ENCODE assay signal across 8 cellular contexts in genomic region chr14:24430143-24430681, GRCh38. TPM values are rescaled to one million over a fixed set of nuclear protein-coding genes. Genes with fewer than 3 reads are reported as not detected.
A peak's percentile ranks its signal among the peaks of the same experiment; 100 is the strongest.
DNase-seq lines count a peak whose midpoint lies in the region; ATAC-seq and TF ChIP-seq lines count a peak whose summit lies in the region.

No MANE protein-coding gene starts in this region.

- CTCF ChIA-PET in CD4-positive, alpha-beta memory T cell (lab: Charles Lee; ENCODE audit: partially characterized antibody) = interaction anchor here (1.0 to 24.1 kb wide), 17 partner anchors 10 to 372 kb away, joined by 3 to 791 read pairs (median 15); partner anchors contain the start of genes ADCY4, CIDEB, DHRS1 and LTB4R
- CTCF ChIA-PET in Panc1 (lab: Charles Lee) = interaction anchor here (2.9 to 3.0 kb wide), 2 partner anchors 64 to 97 kb away, joined by 28 to 46 read pairs; no protein-coding TSS in a partner anchor

- H3K4me1 ChIP-seq in CD4-positive, alpha-beta memory T cell (ENCODE audit: insufficient read depth, low read length) = peaks cover 66% of the 10 kb centered on the region
- peaks cover 8% of the 10 kb centered on the region for H3K4me1 ChIP-seq in Panc1 (ENCODE audit: control insufficient read depth, insufficient read depth, low read length)
- peaks cover 12 to 56% (median 40%) of the 10 kb centered on the region in 9 donors for H3K4me1 ChIP-seq in heart right ventricle
- peaks cover 18% of the 10 kb centered on the region for H3K4me1 ChIP-seq in prostate gland (replicated peaks)

- peaks cover 0 to 2% (median 0%) of the 10 kb centered on the region in 8 donors for H3K9me3 Mint-ChIP-seq in CD4-positive, alpha-beta memory T cell

- peak overlapping the region; percentile 93 for H3K27ac ChIP-seq in CD4-positive, alpha-beta memory T cell (ENCODE audit: low read depth, low read length)
- H3K27ac ChIP-seq in Panc1 (ENCODE audit: low read length) = peak overlapping the region; percentile 91
- H3K27ac ChIP-seq in adipose tissue (ENCODE audit: low read depth, low read length) = peak overlapping the region; percentile 98
- peak overlapping the region; percentile 91 to 99 (median 97) for H3K27ac ChIP-seq in heart right ventricle
- peak overlapping the region; percentile 95 to 96 for H3K27ac ChIP-seq in prostate gland

- TF ChIP-seq POLR2A in prostate gland (IDR thresholded peaks at IDR 0.05) = no peak

- peak; percentile 51 to 74 (median 57) for DNase-seq in CD4-positive, alpha-beta memory T cell
- DNase-seq in Panc1 (ENCODE audit: low read depth, low spot score) (no peak), heart right ventricle (peak; percentile 86), prostate gland (ENCODE audit: low spot score) (peak; percentile 44), SKM-1 treated with dmso at 0.1 percent for 144 hours (lab: John Stamatoyannopoulos, UW; ENCODE audit: unreplicated experiment) (no peak)

- TF ChIP-seq CTCF in Panc1 (IDR thresholded peaks at IDR 0.05) (no peak), heart right ventricle (IDR thresholded peaks at IDR 0.05) (no peak), prostate gland (IDR thresholded peaks at IDR 0.05) (no peak)

- no peaks in the 10 kb centered on the region for H3K9me3 ChIP-seq in CD4-positive, alpha-beta memory T cell (ENCODE audit: control insufficient read depth in 1 of 2, low read length in 2 of 2)
- H3K9me3 ChIP-seq in Panc1 (ENCODE audit: control insufficient read depth, insufficient read depth, low read depth, low read length) (no peaks in the 10 kb centered on the region), heart right ventricle (no peaks in the 10 kb centered on the region), prostate gland (no peaks in the 10 kb centered on the region)

- in situ Hi-C loops in Panc1 (cut with HindIII; ENCODE audit: low pct_unique_long_range_greater_than_20kb, low sequenced_read_pairs) = loop anchor here (10.0 kb wide), 1 partner anchor 95 kb away; the partner anchor contains the start of genes ADCY4 and RIPK3

- no peaks in the 10 kb centered on the region for H3K27me3 ChIP-seq in CD4-positive, alpha-beta memory T cell (ENCODE audit: insufficient read depth, low read length)
- no peaks in the 10 kb centered on the region for H3K27me3 ChIP-seq in Panc1 (ENCODE audit: control insufficient read depth, insufficient read depth, low read length)
- H3K27me3 ChIP-seq in heart right ventricle = no peaks in the 10 kb centered on the region
- H3K27me3 ChIP-seq in prostate gland (replicated peaks; ENCODE audit: insufficient read depth) = no peaks in the 10 kb centered on the region

- peak overlapping the region; percentile 84 to 98 (median 96) for H3K27ac Mint-ChIP-seq in CD4-positive, alpha-beta memory T cell

- peak overlapping the region; percentile 90 to 95 (median 92) for H3K4me3 Mint-ChIP-seq in CD4-positive, alpha-beta memory T cell

- POLR2A ChIA-PET in CD4-positive, alpha-beta memory T cell (lab: Charles Lee; ENCODE audit: partially characterized antibody) = interaction anchor here (0.6 to 11.1 kb wide), 49 partner anchors 8 to 1867 kb away, joined by 3 to 361 read pairs (median 5); partner anchors contain the start of genes ADCY4, CHMP4A, DCAF11 and DHRS1
- POLR2A ChIA-PET in Panc1 (lab: Charles Lee) = interaction anchor here (0.6 to 0.9 kb wide), 3 partner anchors 12 to 104 kb away, joined by 3 to 20 read pairs (median 3); no protein-coding TSS in a partner anchor

- H3K4me1 Mint-ChIP-seq in CD4-positive, alpha-beta memory T cell = peaks cover 35 to 68% (median 49%) of the 10 kb centered on the region in 4 donors

- no TSS peak for BruUV-seq in Panc1 (replicated peaks; lab: Mats Ljungman, UMichigan)

- H3K36me3 ChIP-seq in CD4-positive, alpha-beta memory T cell (ENCODE audit: insufficient read depth, low read length) = peaks cover 24% of the 10 kb centered on the region
- H3K36me3 ChIP-seq in Panc1 (ENCODE audit: control insufficient read depth, insufficient read depth, low read length) (peaks cover 6% of the 10 kb centered on the region), heart right ventricle (peaks cover 0 to 44% (median 24%) of the 10 kb centered on the region in 9 donors), prostate gland (no peaks in the 10 kb centered on the region)

- intact Hi-C loops in CD4-positive, alpha-beta memory T cell (cut with micrococcal nuclease) = loop anchor here (5.0 kb wide), 3 partner anchors 118 to 863 kb away; partner anchors contain the start of genes AP1G2, LTB4R and LTB4R2
- intact Hi-C loops in Panc1 (cut with micrococcal nuclease; ENCODE audit: unreplicated experiment) (loop anchor here (2.0 kb wide), 1 partner anchor 97 kb away; no protein-coding TSS in a partner anchor), heart right ventricle (cut with DNase I) (loop anchor here in 9 of 10 donors (1.0 to 10.0 kb wide), 7 partner anchors 63 to 195 kb away; partner anchors contain the start of genes TINF2 (in 4 of the 9), GMPR2 (in 1 of the 9), NEDD8 (in 1 of the 9) and NFATC4 (in 1 of the 9)), prostate gland (cut with DNase I) (no loop called here)

- no peaks in the 10 kb centered on the region for H3K27me3 Mint-ChIP-seq in CD4-positive, alpha-beta memory T cell

- H3K4me3 ChIP-seq in CD4-positive, alpha-beta memory T cell (ENCODE audit: low read length in 2 of 2) = peak overlapping the region; percentile 87 to 97
- peak overlapping the region; percentile 74 to 84 for H3K4me3 ChIP-seq in Panc1 (ENCODE audit: low read depth in 2 of 2, low read length in 2 of 2)
- peak overlapping the region; percentile 74 to 95 (median 80) for H3K4me3 ChIP-seq in heart right ventricle
- H3K4me3 ChIP-seq in prostate gland = peak overlapping the region; percentile 49 to 68

- WGBS in adipose tissue, 3 donors = 0 to 1% (median 0%) methylated on average over 13 to 28 of the region's 28 CpGs
- WGBS in heart right ventricle, 2 donors = 0% methylated on average over 26 to 28 of the region's 28 CpGs
- whole genome bisulfite sequencing in prostate gland = under 1% methylated on average over 23 of the region's 28 CpGs

- peaks cover 20 to 40% of the 10 kb centered on the region in 2 donors for H3K36me3 Mint-ChIP-seq in CD4-positive, alpha-beta memory T cell

- ATAC-seq in GM19025 (IDR thresholded peaks at IDR 0.05; ENCODE audit: low read depth, unreplicated experiment) (peak; percentile 71), HG03139 (IDR thresholded peaks at IDR 0.05; ENCODE audit: unreplicated experiment) (peak; percentile 47), Panc1 (peak; percentile 91), heart right ventricle (peak; percentile 77 to 89 (median 85))

RNA-seq across cellular contexts. Expression of gene KHNYN, which starts 0.5 kb away (rescaled TPM):
- 100 to 1,000 TPM; 137 to 142 TPM for total RNA-seq in CD4-positive, alpha-beta memory T cell
- 10 to 100 TPM; 11.6 to 21.4 TPM for polyA plus RNA-seq in CD4-positive, alpha-beta memory T cell
- total RNA-seq in Panc1 (2021; ENCODE audit: unreplicated experiment) (37.6 TPM), heart right ventricle (10 to 100 TPM; 14.3 to 30.1 (median 17.9) TPM), prostate gland (10 to 100 TPM; 57.0 to 91.2 TPM)
- polyA plus RNA-seq in Panc1 (2012; ENCODE audit: insufficient read length) = 31.2 TPM
- polyA plus RNA-seq in adipose tissue (10 to 100 TPM; 17.9 to 29.2 (median 24.5) TPM), heart right ventricle (10 to 100 TPM; 14.0 to 20.9 TPM)

RNA-seq across cellular contexts. Expression of gene CBLN3, which starts 0.7 kb away (rescaled TPM):
- 1 to 10 TPM; 3.8 to 6.1 TPM for total RNA-seq in CD4-positive, alpha-beta memory T cell
- under 1 TPM in 1 of 2 donors, not detected in 1; 0.41 TPM for polyA plus RNA-seq in CD4-positive, alpha-beta memory T cell
- total RNA-seq in Panc1 (2021; ENCODE audit: unreplicated experiment) = 1.0 TPM
- 1.6 TPM for polyA plus RNA-seq in Panc1 (2012; ENCODE audit: insufficient read length)
- 1 to 10 TPM in 2 of 3 donors, under 1 TPM in 1; 0.89 to 4.3 (median 3.0) TPM for polyA plus RNA-seq in adipose tissue
- total RNA-seq in heart right ventricle = 1 to 10 TPM in 4 of 10 donors, under 1 TPM in 6; 0.24 to 2.5 (median 0.80) TPM
- polyA plus RNA-seq in heart right ventricle = 1 to 10 TPM; 1.0 to 1.8 TPM
- 10 to 100 TPM in 1 of 2 donors, 1 to 10 TPM in 1; 2.4 to 11.1 TPM for total RNA-seq in prostate gland

RNA-seq across cellular contexts. Expression of gene SDR39U1, which starts 12.4 kb away (rescaled TPM):
- total RNA-seq in CD4-positive, alpha-beta memory T cell = 100 to 1,000 TPM; 102 to 109 TPM
- polyA plus RNA-seq in CD4-positive, alpha-beta memory T cell = 10 to 100 TPM; 43.2 to 56.8 TPM
- total RNA-seq in Panc1 (2021; ENCODE audit: unreplicated experiment) (54.2 TPM), heart right ventricle (10 to 100 TPM; 55.6 to 93.6 (median 67.4) TPM), prostate gland (10 to 100 TPM; 49.5 to 64.4 TPM)
- 49.1 TPM for polyA plus RNA-seq in Panc1 (2012; ENCODE audit: insufficient read length)
- polyA plus RNA-seq in adipose tissue (10 to 100 TPM; 41.0 to 59.4 (median 48.7) TPM), heart right ventricle (100 to 1,000 TPM in 1 of 2 donors, 10 to 100 TPM in 1; 88.5 to 108 TPM)

RNA-seq across cellular contexts. Expression of gene NYNRIN, which starts 31.4 kb away (rescaled TPM):
- under 1 TPM in 1 of 2 experiments, not detected in 1; 0.32 TPM for total RNA-seq in CD4-positive, alpha-beta memory T cell
- polyA plus RNA-seq in CD4-positive, alpha-beta memory T cell = under 1 TPM in 1 of 2 donors, not detected in 1; 0.02 TPM
- total RNA-seq in Panc1 (2021; ENCODE audit: unreplicated experiment) (0.31 TPM), heart right ventricle (1 to 10 TPM; 3.6 to 9.0 (median 6.4) TPM), prostate gland (10 to 100 TPM; 10.5 to 26.5 TPM)
- 0.21 TPM for polyA plus RNA-seq in Panc1 (2012; ENCODE audit: insufficient read length)
- polyA plus RNA-seq in adipose tissue (1 to 10 TPM; 2.7 to 7.6 (median 3.8) TPM), heart right ventricle (1 to 10 TPM; 4.6 to 6.8 TPM)

Comparison
In these comparisons a context has a peak if more than half of its experiments do, and no peak if none do; other contexts are left out.
1. DNase-seq: peak in CD4-positive, alpha-beta memory T cell (5 of 5), heart right ventricle (2 of 2) and prostate gland (single experiment); none in Panc1 (single experiment) and SKM-1 treated with dmso at 0.1 percent for 144 hours (single experiment).
2. Peak in every context shown above with its lines, with median percentiles within 50 percentile points of each other: H3K27ac ChIP-seq, H3K4me3 ChIP-seq and ATAC-seq.